34 cellular contexts compared by ENCODE assay signal in the genomic region with DNA sequence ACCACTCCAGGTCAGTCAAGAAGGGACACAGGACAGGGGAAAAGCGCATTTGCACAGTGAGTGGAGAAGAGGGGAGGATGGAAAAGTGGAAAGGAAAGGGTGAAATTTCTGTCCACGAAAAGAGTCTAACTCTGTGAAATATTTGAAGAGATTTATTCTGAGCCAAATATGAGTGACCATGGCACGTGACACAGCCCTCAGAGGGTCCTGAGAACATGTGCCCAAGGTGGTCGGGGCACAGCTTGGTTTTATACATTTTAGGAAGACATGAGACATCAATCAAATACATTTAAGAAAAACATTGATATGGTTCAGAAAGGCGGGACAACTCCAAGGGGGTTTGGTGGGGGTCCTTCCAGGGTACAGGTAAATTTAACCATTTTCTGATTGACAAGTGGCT.
"Had no signal": no experiment of that assay in that cellular context is flagged by ENCODE, and none has a peak within 500 bp of the region (broad histone marks: within the 10 kb centered on the region; RNA-seq: fewer than 3 reads in every experiment).

No MANE protein-coding gene starts in this region.

- H3K36me3 ChIP-seq: MG63 had no signal

- DNase-seq: Karpas-422, Kasumi-1, MG63, MM.1S, MV-4-11, NCI-H1048, NCI-H1092, NCI-H1092 treated with DMSO at 0.1 percent for 48 hours, NCI-H1105, NCI-H1105 treated with DMSO at 0.1 percent for 48 hours, NCI-H1417, NCI-H1417 treated with DMSO at 0.1 percent for 48 hours, NCI-H1436, NCI-H1436 treated with DMSO at 0.1 percent for 48 hours, NCI-H146, NCI-H1694, NCI-H1694 treated with DMSO at 0.1 percent for 48 hours, NCI-H187, NCI-H187 treated with DMSO at 0.1 percent for 48 hours, NCI-H1930, NCI-H2029, NCI-H2029 treated with DMSO at 0.1 percent for 48 hours, NCI-H2081, NCI-H2081 treated with DMSO at 0.1 percent for 48 hours, NCI-H2107, NCI-H2171, NCI-H2171 treated with DMSO at 0.1 percent for 48 hours, NCI-H2227 treated with DMSO at 0.1 percent for 48 hours, NCI-H226, NCI-H345, NCI-H446, NCI-H446 treated with DMSO at 0.1 percent for 48 hours, NCI-H510A, NCI-H510A treated with DMSO at 0.1 percent for 48 hours had no signal

- H3K9me3 ChIP-seq: MG63 had no signal

- H3K4me3 ChIP-seq: MG63 had no signal

- H3K27me3 ChIP-seq: MG63 had no signal
